Comparison of ENCODE assay signal across 18 cellular contexts in genomic region chr16:47881574-47881973, GRCh38.
DNase-seq lines count a peak whose midpoint lies in the region; FAIRE-seq and TF ChIP-seq lines count a peak whose summit lies in the region.
"Had no signal": no experiment of that assay in that cellular context is flagged by ENCODE, and none has a peak within 500 bp of the region (broad histone marks: within the 10 kb centered on the region; RNA-seq: fewer than 3 reads in every experiment).

No MANE protein-coding gene starts in this region.

- H3K14ac ChIP-seq in H1 (ENCODE audit: insufficient read length) (no peak overlapping the region), trophoblast cell (ENCODE audit: low read length) (no peak overlapping the region)

- no peak overlapping the region for H2BK15ac ChIP-seq in H1 (ENCODE audit: low read length)

- no peak overlapping the region for H2BK20ac ChIP-seq in H1 (ENCODE audit: low read length)

- H4K8ac ChIP-seq in H1 (ENCODE audit: extremely low read depth, insufficient read depth, low read length) = no peak overlapping the region
- no peak overlapping the region for H4K8ac ChIP-seq in trophoblast cell (ENCODE audit: low read depth, low read length)

- 94% methylated on average over 4 of the region's 4 CpGs; no CpG with 5 or more reads in 1 of the 2 experiments for WGBS in H1 (ENCODE audit: extremely low coverage in 1 of 2, insufficient coverage in 1 of 2, insufficient read length in 1 of 2, insufficient replicate concordance in 2 of 2, low coverage in 1 of 2, low lambda C conversion rate in 2 of 2, missing lambda C conversion rate in 1 of 2), 2 experiments
- no CpG with 5 or more reads among the region's 4 CpGs for WGBS in trophoblast cell (ENCODE audit: extremely low coverage, insufficient coverage, insufficient read length)

- H2AK5ac ChIP-seq in H1 (ENCODE audit: low read depth, low read length) (no peak overlapping the region), trophoblast cell (ENCODE audit: low read length) (no peak overlapping the region)

- H3K27ac ChIP-seq in H1 (ENCODE audit: low read depth, low read length) (no peak overlapping the region), trophoblast cell (ENCODE audit: low read depth, low read length) (no peak overlapping the region)
- H3K27ac ChIP-seq: BLaER1, GM23248 had no signal

- no peak overlapping the region for H2AFZ ChIP-seq in H1 (ENCODE audit: low read length)
- H2AFZ ChIP-seq in trophoblast cell (ENCODE audit: insufficient read depth, low read length, poor library complexity) = no peak overlapping the region
- H2AFZ ChIP-seq: GM23248 had no signal

- TF ChIP-seq CTCF in H1 (IDR thresholded peaks at IDR 0.05; ENCODE audit: control extremely low read depth in 1 of 3, insufficient read depth in 1 of 3, low read depth in 1 of 3, low read length in 3 of 3) = no peak
- TF ChIP-seq CTCF in GM10248 (IDR thresholded peaks at IDR 0.05; ENCODE audit: control extremely low read depth, extremely low read depth, low read depth, missing control alignments) = no peak

- H4K12ac ChIP-seq in trophoblast cell (ENCODE audit: low read depth, low read length) = no peak overlapping the region

- peaks cover 0 to 6% (median 3%) of the 10 kb centered on the region in 4 experiments; a peak in 4 of 7 replicates for H3K4me1 ChIP-seq in H1 (replicated peaks in 1 of 4; ENCODE audit: control insufficient read depth in 3 of 4, insufficient read depth in 4 of 4, low read length in 3 of 4)
- peaks cover 3% of the 10 kb centered on the region in 2 experiments for H3K4me1 ChIP-seq in trophoblast cell (ENCODE audit: control insufficient read depth in 1 of 2, insufficient read depth in 2 of 2, low read length in 2 of 2)
- H3K4me1 ChIP-seq: BLaER1 had no signal

- H3K56ac ChIP-seq in H1 (replicated peaks; ENCODE audit: insufficient read length, low read depth, low read length) = no peak overlapping the region

- TF ChIP-seq EP300 in Ishikawa (IDR thresholded peaks at IDR 0.05; ENCODE audit: borderline replicate concordance) = no peak
- TF ChIP-seq EP300 in H1 (IDR thresholded peaks at IDR 0.05; ENCODE audit: borderline replicate concordance in 1 of 2, low read depth in 2 of 2, low read length in 2 of 2) = no peak

- H4K20me1 ChIP-seq in H1 (replicated peaks in 1 of 2; ENCODE audit: control insufficient read depth in 1 of 2, insufficient read depth in 2 of 2, low read length in 2 of 2) = no peaks in the 10 kb centered on the region
- H4K20me1 ChIP-seq: BLaER1 had no signal

- peaks cover 1% of the 10 kb centered on the region; the same call in 1 of the 2 replicates for H3K23me2 ChIP-seq in H1 (ENCODE audit: low read depth, low read length)

- H3K79me1 ChIP-seq in H1 (ENCODE audit: low read depth, low read length) (no peaks in the 10 kb centered on the region), trophoblast cell (ENCODE audit: low read length) (no peaks in the 10 kb centered on the region)

- H3K9me3 ChIP-seq in H1 (ENCODE audit: insufficient read depth in 2 of 2, low read depth in 1 of 2, low read length in 1 of 2) (no peaks in the 10 kb centered on the region), trophoblast cell (ENCODE audit: insufficient read depth, low read depth, low read length) (no peaks in the 10 kb centered on the region)
- H3K9me3 ChIP-seq: BLaER1 had no signal

- peak; percentile 1 for DNase-seq in HT-29 (ENCODE audit: low spot score)
- DNase-seq in H1 (ENCODE audit: low read depth in 1 of 2, low spot score in 2 of 2) = no peak
- peak; percentile 15 to 54 for DNase-seq in trophoblast cell
- no peak for DNase-seq in AG08396 (ENCODE audit: low spot score)
- no peak for DNase-seq in GM10248 (ENCODE audit: extremely low spot score)
- no peak for DNase-seq in MV-4-11 (lab: John Stamatoyannopoulos, UW)
- DNase-seq: CD4-positive, alpha-beta memory T cell; DMS79 treated with DMSO at 0.1 percent for 48 hours; GF-D8; GM23248; HCEC 1CT; Karpas-422; KBM-7 had no signal

- H3K4ac ChIP-seq in H1 (replicated peaks; ENCODE audit: insufficient read length, low read depth, low read length) (no peak overlapping the region), trophoblast cell (ENCODE audit: low read depth, low read length) (no peak overlapping the region)

- POLR2A ChIA-PET in H1 (lab: Charles Lee; ENCODE audit: partially characterized antibody) = no interaction called here
- POLR2A ChIA-PET in GM10248 (lab: Yijun Ruan, JAX) = no interaction called here

- H4K91ac ChIP-seq in H1 (replicated peaks; ENCODE audit: insufficient read length, low read length) = no peak overlapping the region
- no peak overlapping the region for H4K91ac ChIP-seq in trophoblast cell (ENCODE audit: low read depth, low read length)

- no peak for TF ChIP-seq POLR2A in H1 (IDR thresholded peaks at IDR 0.05; ENCODE audit: control extremely low read depth in 1 of 2, low read depth in 2 of 2, low read length in 2 of 2)

- no peak overlapping the region for H2BK120ac ChIP-seq in H1 (replicated peaks; ENCODE audit: low read depth, low read length)
- no peak overlapping the region for H2BK120ac ChIP-seq in trophoblast cell (ENCODE audit: insufficient read depth, low read length, poor library complexity)

- peak overlapping the region in 1 of 4 experiments; percentile 34; a peak in 1 of 7 replicates for H3K9ac ChIP-seq in H1 (replicated peaks in 1 of 4; ENCODE audit: extremely low read depth in 1 of 4, low read depth in 3 of 4, low read length in 3 of 4)
- H3K9ac ChIP-seq in trophoblast cell (ENCODE audit: low read length) = no peak overlapping the region
- H3K9ac ChIP-seq: BLaER1, GM23248 had no signal

- H3K4me2 ChIP-seq in H1 (ENCODE audit: insufficient read depth in 1 of 2, low read depth in 2 of 2, low read length in 2 of 2) (no peak overlapping the region), trophoblast cell (ENCODE audit: low read length) (no peak overlapping the region)
- H3K4me2 ChIP-seq: BLaER1 had no signal

- H4K5ac ChIP-seq in H1 (ENCODE audit: insufficient read length, low read depth, low read length) = no peak overlapping the region

- H3K79me2 ChIP-seq in H1 (ENCODE audit: control insufficient read depth in 1 of 2, insufficient read depth in 2 of 2, low read length in 2 of 2) (no peaks in the 10 kb centered on the region), trophoblast cell (ENCODE audit: control insufficient read depth, insufficient read depth, low read length, poor library complexity) (no peaks in the 10 kb centered on the region)

- FAIRE-seq in H1 (lab: Jason Lieb, UNC) = no peak
- FAIRE-seq: A204.1, GM12878, H54 had no signal

- H3K36me3 ChIP-seq in H1 (ENCODE audit: control insufficient read depth in 2 of 4, insufficient read depth in 4 of 4, low read length in 3 of 4) = no peaks in the 10 kb centered on the region
- no peaks in the 10 kb centered on the region for H3K36me3 ChIP-seq in trophoblast cell (ENCODE audit: control insufficient read depth in 1 of 2, insufficient read depth in 2 of 2, low read length in 2 of 2)
- H3K36me3 ChIP-seq: BLaER1 had no signal

- no peak overlapping the region for H2BK5ac ChIP-seq in H1 (ENCODE audit: low read depth, low read length)
- no peak overlapping the region for H2BK5ac ChIP-seq in trophoblast cell (ENCODE audit: low read depth, low read length, poor library complexity)

- no peak overlapping the region for H3K23ac ChIP-seq in H1 (ENCODE audit: insufficient read length)
- H3K23ac ChIP-seq in trophoblast cell (ENCODE audit: low read length) = no peak overlapping the region

- TF ChIP-seq RAD21 in Ishikawa (IDR thresholded peaks at IDR 0.05; ENCODE audit: low read depth) (no peak), H1 (IDR thresholded peaks at IDR 0.05 in 1 of 2, conservative IDR thresholded peaks at IDR 0.05 in 1 of 2; ENCODE audit: low read depth in 2 of 2, low read length in 2 of 2) (no peak)

- H2BK12ac ChIP-seq in H1 (ENCODE audit: low read depth, low read length) (no peak overlapping the region), trophoblast cell (ENCODE audit: low read length) (no peak overlapping the region)

- H3K4me3 ChIP-seq in H1 (ENCODE audit: extremely low read depth in 1 of 4, insufficient read depth in 2 of 4, low read depth in 3 of 4, low read length in 4 of 4) (no peak overlapping the region), trophoblast cell (ENCODE audit: low read depth, low read length) (no peak overlapping the region)
- H3K4me3 ChIP-seq: BLaER1, GM12878, GM23248 had no signal

- H3K18ac ChIP-seq in H1 (ENCODE audit: extremely low read depth, low read length) (no peak overlapping the region), trophoblast cell (ENCODE audit: low read length) (no peak overlapping the region)

- H3K27me3 ChIP-seq in H1 (replicated peaks in 1 of 4; ENCODE audit: control insufficient read depth in 3 of 4, extremely low read depth in 1 of 4, insufficient read depth in 3 of 4, low read length in 3 of 4) (no peaks in the 10 kb centered on the region), trophoblast cell (ENCODE audit: insufficient read depth, low read length) (no peaks in the 10 kb centered on the region)
- H3K27me3 ChIP-seq: BLaER1 had no signal

- CTCF ChIA-PET in H1 (lab: Charles Lee; ENCODE audit: partially characterized antibody) = interaction anchor here (0.6 to 1.4 kb wide), 4 partner anchors 8 to 276 kb away, joined by 3 to 4 read pairs (median 4); no protein-coding TSS in a partner anchor
- CTCF ChIA-PET in GM10248 (lab: Yijun Ruan, JAX) = interaction anchor here (1.3 kb wide), 1 partner anchor 173 kb away, joined by 3 read pairs; no protein-coding TSS in a partner anchor

TF ChIP-seq in Ishikawa, 13 proteins besides CTCF, POLR2A, EP300 and RAD21:
- no peak for TF ChIP-seq TEAD4 (IDR thresholded peaks at IDR 0.05)
- 0 out of 2 replicates have a peak, but pooled peaks have one; percentile 22 for TF ChIP-seq CEBPB (IDR thresholded peaks at IDR 0.05)
TF ChIP-seq in Ishikawa: peak in this region for 1.

TF ChIP-seq in H1, 55 proteins besides CTCF, POLR2A, EP300 and RAD21:
- peak; percentile 76; the same call in 1 of the 2 replicates for TF ChIP-seq CEBPB (IDR thresholded peaks at IDR 0.05; ENCODE audit: low read depth, low read length)
- TF ChIP-seq JUN (IDR thresholded peaks at IDR 0.05; ENCODE audit: low read depth, low read length) = no peak

Comparison
In these comparisons a context has a peak if more than half of its experiments do, and no peak if none do; other contexts are left out.
1. DNase-seq: peak in HT-29 (single experiment) and trophoblast cell (2 of 2); none in H1 (0 of 2), AG08396 (single experiment), GM10248 (single experiment) and MV-4-11 (single experiment).